In genomic region chr14:70658899-70659298, GRCh38 we compare ENCODE assay signal across 1 cellular context.
TF ChIP-seq lines count a peak whose summit lies in the region.

No MANE protein-coding gene starts in this region.

TF ChIP-seq in WTC11, 78 proteins besides CTCF, POLR2A, EP300 and RAD21 (continued from another document):
- TF ChIP-seq ZNF532 (CRISPR knock-in tag; IDR thresholded peaks at IDR 0.05; ENCODE audit: borderline replicate concordance) (no peak), ESRRA (CRISPR knock-in tag; IDR thresholded peaks at IDR 0.05; ENCODE audit: borderline replicate concordance) (no peak)
